ENCODE assay signal across 4 cellular contexts in the genomic region with DNA sequence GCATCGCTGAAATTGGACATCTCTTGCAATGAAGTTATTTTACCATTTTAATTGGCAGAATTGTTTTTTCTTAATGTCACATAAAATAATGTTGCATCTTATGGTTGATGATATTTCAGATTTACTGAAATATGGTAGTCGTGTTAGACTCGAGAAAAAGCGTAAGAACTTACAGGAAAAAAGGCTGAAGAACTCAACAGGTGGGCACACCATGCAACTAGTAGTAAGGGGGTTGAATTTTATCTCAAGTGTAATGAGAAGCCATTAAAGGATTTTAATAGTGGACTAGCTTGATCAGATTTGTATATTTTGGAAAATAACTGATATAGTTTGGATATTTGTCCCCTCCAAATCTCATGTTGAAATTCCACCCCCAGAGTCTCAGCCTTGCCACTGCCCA.
"Had no signal": no experiment of that assay in that cellular context is flagged by ENCODE, and none has a peak within 500 bp of the region (broad histone marks: within the 10 kb centered on the region; RNA-seq: fewer than 3 reads in every experiment).

No MANE protein-coding gene starts in this region.

- H3K27ac ChIP-seq: GM23248 had no signal

- H3K36me3 ChIP-seq: HAP-1 had no signal

- H3K4me3 ChIP-seq: GM23248, GM23338, HAP-1 had no signal

- ATAC-seq: GM23338, HCT116 had no signal

- H3K9me3 ChIP-seq: HAP-1 had no signal

- H3K4me1 ChIP-seq: HAP-1 had no signal
